Comparison of ENCODE assay signal across 34 cellular contexts in genomic region chr4:71052034-71052433, GRCh38.
"Had no signal": no experiment of that assay in that cellular context is flagged by ENCODE, and none has a peak within 500 bp of the region (broad histone marks: within the 10 kb centered on the region; RNA-seq: fewer than 3 reads in every experiment).

No MANE protein-coding gene starts in this region.

- H3K4me1 ChIP-seq: adrenal gland, ascending aorta, breast epithelium had no signal

- DNase-seq: activated effector memory CD4-positive, alpha-beta T cell treated with anti-CD3 and anti-CD28 coated beads, Interleukin-2, amount 50 U/mL, for 16 hours; activated effector memory CD4-positive, alpha-beta T cell treated with Interleukin-2 at 50 U/mL for 16 hours; activated gamma-delta T cell; activated gamma-delta T cell treated with Interleukin-2 at 50 U/mL for 16 hours; activated naive CD4-positive, alpha-beta T cell; activated naive CD4-positive, alpha-beta T cell treated with anti-CD3 and anti-CD28 coated beads for 36 hours; activated naive CD4-positive, alpha-beta T cell treated with anti-CD3 and anti-CD28 coated beads, Interleukin-2, amount 10 ng/mL, durations not matched to agents 7 days and 5 days; activated naive CD4-positive, alpha-beta T cell treated with anti-CD3 and anti-CD28 coated beads, Interleukin-2, amount 50 U/mL, for 16 hours; activated naive CD4-positive, alpha-beta T cell treated with Interleukin-2 at 50 U/mL for 16 hours; activated naive CD8-positive, alpha-beta T cell treated with anti-CD3 and anti-CD28 coated beads for 36 hours; activated naive CD8-positive, alpha-beta T cell treated with anti-CD3 and anti-CD28 coated beads, Interleukin-2, amount 10 ng/mL, durations not matched to agents 7 days and 5 days; activated naive CD8-positive, alpha-beta T cell treated with anti-CD3 and anti-CD28 coated beads, Interleukin-2, amount 50 U/mL, for 24 hours; activated T-cell treated with anti-CD3 and anti-CD28 coated beads for 4 hours; activated T-cell treated with anti-CD3 and anti-CD28 coated beads, Interleukin-2, amount 50 U/mL, for 1 hour; activated T-cell treated with anti-CD3 and anti-CD28 coated beads, Interleukin-2, amount 50 U/mL, for 24 hours; activated T-cell treated with anti-CD3 and anti-CD28 coated beads, Interleukin-2, amount 50 U/mL, for 4 hours; activated T-cell treated with anti-CD3 and anti-CD28 coated beads, Interleukin-2, amount 50 U/mL, for 48 hours; activated T-cell treated with anti-CD3 and anti-CD28 coated beads, Interleukin-2, amount 50 U/mL, for 72 hours; adrenal gland; amniotic stem cell; amygdala; anterior cingulate cortex; aorta; brain microvascular endothelial cell; caudate nucleus; central memory CD4-positive, alpha-beta T cell; cerebellar nuclear complex had no signal

- H3K27ac ChIP-seq: adrenal gland, ascending aorta, brain microvascular endothelial cell, breast epithelium, cardiac muscle cell had no signal

- H3K4me3 ChIP-seq: adrenal gland, ascending aorta, breast epithelium, cardiac muscle cell had no signal

- H3K36me3 ChIP-seq: adrenal gland, ascending aorta, brain microvascular endothelial cell, breast epithelium, cardiac muscle cell had no signal

- H3K9me3 ChIP-seq: adrenal gland, ascending aorta, breast epithelium had no signal

- H3K27me3 ChIP-seq: adrenal gland, ascending aorta, brain microvascular endothelial cell, breast epithelium, cardiac muscle cell had no signal

- FAIRE-seq: astrocyte, bronchial epithelial cell had no signal

- ATAC-seq: activated naive CD4-positive, alpha-beta T cell treated with anti-CD3 and anti-CD28 coated beads, Interleukin-2, amount 50 U/mL, for 72 hours; activated naive CD8-positive, alpha-beta T cell treated with anti-CD3 and anti-CD28 coated beads, Interleukin-2, amount 50 U/mL, for 24 hours; activated T-cell treated with anti-CD3 and anti-CD28 coated beads, Interleukin-2, amount 50 U/mL, for 4 hours; activated T-cell treated with anti-CD3 and anti-CD28 coated beads, Interleukin-2, amount 50 U/mL, for 72 hours; activated T-helper 17 cell treated with anti-CD3 and anti-CD28 coated beads, Interleukin-2, amount 50 U/mL, for 72 hours had no signal
